In the genomic region with DNA sequence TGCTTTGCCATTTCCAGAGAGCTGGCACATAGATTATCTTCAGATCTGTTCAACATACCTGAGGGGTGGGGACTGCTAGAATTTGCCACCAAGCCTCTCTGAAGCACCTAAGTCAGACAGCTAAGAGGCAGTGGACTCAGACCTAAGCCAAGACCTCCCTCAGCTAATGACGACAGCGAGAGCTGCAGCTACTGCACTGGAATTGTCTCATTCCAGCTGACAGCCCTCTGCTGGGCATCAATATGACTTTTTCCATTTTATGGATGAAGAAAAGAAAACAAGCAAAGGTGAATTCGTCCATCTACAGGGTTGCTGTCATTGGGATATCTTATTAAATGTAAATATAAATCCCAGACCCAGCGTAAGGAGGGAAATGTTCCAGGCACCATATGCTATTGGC, we compare ENCODE assay signal across 8 cellular contexts.
DNase-seq lines count a peak whose midpoint lies in the region; ATAC-seq and TF ChIP-seq lines count a peak whose summit lies in the region.
"Had no signal": no experiment of that assay in that cellular context is flagged by ENCODE, and none has a peak within 500 bp of the region (broad histone marks: within the 10 kb centered on the region; RNA-seq: fewer than 3 reads in every experiment).

No MANE protein-coding gene starts in this region.

- no peak for TF ChIP-seq CTCF in suprapubic skin (IDR thresholded peaks at IDR 0.05)

- no peak overlapping the region for H3K27ac ChIP-seq in suprapubic skin

- no peaks in the 10 kb centered on the region for H3K36me3 ChIP-seq in suprapubic skin

- H3K4me1 ChIP-seq in suprapubic skin = no peaks in the 10 kb centered on the region

- H3K4me3 ChIP-seq in suprapubic skin = no peak overlapping the region

- intact Hi-C loops in activated T-helper 1 cell treated with anti-CD3 and anti-CD28 coated beads, Interleukin-12 subunit alpha, Interleukin-12 subunit beta, Interleukin-2, Interleukin-4 antibody, amounts not matched to agents 30 ng/mL and 10 ng/mL and 1 ng/mL, durations not matched to agents 14 hours and 24 hours and 36 hours (cut with micrococcal nuclease) = no loop called here

- H3K27me3 Mint-ChIP-seq in activated T-helper 1 cell treated with anti-CD3 and anti-CD28 coated beads, Interleukin-12 subunit alpha, Interleukin-12 subunit beta, Interleukin-2, Interleukin-4 antibody, amounts not matched to agents 30 ng/mL and 10 ng/mL and 1 ng/mL, durations not matched to agents 14 hours and 24 hours and 36 hours (ENCODE audit: insufficient read depth) = no peaks in the 10 kb centered on the region

- TF ChIP-seq POLR2A in suprapubic skin (IDR thresholded peaks at IDR 0.05) = no peak

- no peak overlapping the region for H3K27ac Mint-ChIP-seq in activated T-helper 1 cell treated with anti-CD3 and anti-CD28 coated beads, Interleukin-12 subunit alpha, Interleukin-12 subunit beta, Interleukin-2, Interleukin-4 antibody, amounts not matched to agents 30 ng/mL and 10 ng/mL and 1 ng/mL, durations not matched to agents 14 hours and 24 hours and 36 hours

- no peaks in the 10 kb centered on the region for H3K9me3 ChIP-seq in suprapubic skin

- 51% methylated on average over 4 of the region's 4 CpGs for WGBS in suprapubic skin

- H3K4me3 Mint-ChIP-seq in activated T-helper 1 cell treated with anti-CD3 and anti-CD28 coated beads, Interleukin-12 subunit alpha, Interleukin-12 subunit beta, Interleukin-2, Interleukin-4 antibody, amounts not matched to agents 30 ng/mL and 10 ng/mL and 1 ng/mL, durations not matched to agents 14 hours and 24 hours and 36 hours = no peak overlapping the region

- no peak for TF ChIP-seq EP300 in suprapubic skin (IDR thresholded peaks at IDR 0.05)

- H3K36me3 Mint-ChIP-seq in activated T-helper 1 cell treated with anti-CD3 and anti-CD28 coated beads, Interleukin-12 subunit alpha, Interleukin-12 subunit beta, Interleukin-2, Interleukin-4 antibody, amounts not matched to agents 30 ng/mL and 10 ng/mL and 1 ng/mL, durations not matched to agents 14 hours and 24 hours and 36 hours (ENCODE audit: low read depth) = no peaks in the 10 kb centered on the region

- no peak for ATAC-seq in GM18519 (IDR thresholded peaks at IDR 0.05; ENCODE audit: low FRiP score, unreplicated experiment)

- DNase-seq in ELR (ENCODE audit: low read depth) (peak; percentile 28), NCI-H146 treated with DMSO at 0.1 percent for 48 hours (lab: John Stamatoyannopoulos, UW; ENCODE audit: unreplicated experiment) (peak; percentile 27), fibroblast of gingiva (ENCODE audit: low read depth) (peak; percentile 41), pons (ENCODE audit: low spot score) (peak; percentile 48), suprapubic skin (ENCODE audit: low spot score in 2 of 2) (no peak)
- DNase-seq in activated T-helper 1 cell treated with anti-CD3 and anti-CD28 coated beads, Interleukin-12 subunit alpha, Interleukin-12 subunit beta, Interleukin-2, Interleukin-4 antibody, amounts not matched to agents 30 ng/mL and 10 ng/mL and 1 ng/mL, durations not matched to agents 14 hours and 24 hours and 36 hours (ENCODE audit: low spot score) = no peak
- DNase-seq: activated CD8-positive, alpha-beta memory T cell treated with anti-CD3 and anti-CD28 coated beads, Interleukin-2, amount 50 U/mL, for 4 hours had no signal

- no peaks in the 10 kb centered on the region for H3K9me3 Mint-ChIP-seq in activated T-helper 1 cell treated with anti-CD3 and anti-CD28 coated beads, Interleukin-12 subunit alpha, Interleukin-12 subunit beta, Interleukin-2, Interleukin-4 antibody, amounts not matched to agents 30 ng/mL and 10 ng/mL and 1 ng/mL, durations not matched to agents 14 hours and 24 hours and 36 hours

- H3K27me3 ChIP-seq in suprapubic skin = no peaks in the 10 kb centered on the region

- no peaks in the 10 kb centered on the region for H3K4me1 Mint-ChIP-seq in activated T-helper 1 cell treated with anti-CD3 and anti-CD28 coated beads, Interleukin-12 subunit alpha, Interleukin-12 subunit beta, Interleukin-2, Interleukin-4 antibody, amounts not matched to agents 30 ng/mL and 10 ng/mL and 1 ng/mL, durations not matched to agents 14 hours and 24 hours and 36 hours (ENCODE audit: low read depth)

Comparison
In these comparisons a context has a peak if more than half of its experiments do, and no peak if none do; other contexts are left out.
1. DNase-seq: peak in ELR (single experiment), NCI-H146 treated with DMSO at 0.1 percent for 48 hours (single experiment), fibroblast of gingiva (single experiment) and pons (single experiment); none in suprapubic skin (0 of 2) and activated T-helper 1 cell treated with anti-CD3 and anti-CD28 coated beads, Interleukin-12 subunit alpha, Interleukin-12 subunit beta, Interleukin-2, Interleukin-4 antibody, amounts not matched to agents 30 ng/mL and 10 ng/mL and 1 ng/mL, durations not matched to agents 14 hours and 24 hours and 36 hours (single experiment).